Comparison of ENCODE assay signal across 18 cellular contexts in genomic region chr3:12372762-12373280, GRCh38.
"Had no signal": no experiment of that assay in that cellular context is flagged by ENCODE, and none has a peak within 500 bp of the region (broad histone marks: within the 10 kb centered on the region; RNA-seq: fewer than 3 reads in every experiment).

No MANE protein-coding gene starts in this region.

- H3K9me3 ChIP-seq: tibial nerve had no signal

- DNase-seq: activated CD4-positive, alpha-beta T cell treated with anti-CD3 and anti-CD28 coated beads, Interleukin-2, amount 10 ng/mL, durations not matched to agents 7 days and 5 days; activated CD8-positive, alpha-beta memory T cell treated with anti-CD3 and anti-CD28 coated beads, Interleukin-2, amount 50 U/mL, for 48 hours; activated gamma-delta T cell treated with Interleukin-2 at 50 U/mL for 16 hours; activated T-cell treated with anti-CD3 and anti-CD28 coated beads, Interleukin-2, amount 50 U/mL, for 72 hours; amygdala; brain microvascular endothelial cell; cerebellar nuclear complex; head of caudate nucleus; kidney glomerular epithelial cell; nucleus accumbens; posterior cingulate gyrus; retina; stimulated activated CD4-positive, alpha-beta T cell treated with anti-CD3 and anti-CD28 coated beads, Interleukin-15, amount 100 ng/mL, for 24 hours; stimulated activated CD4-positive, alpha-beta T cell treated with anti-CD3 and anti-CD28 coated beads, Interleukin-4, amount 100 ng/mL, for 24 hours; stimulated activated naive CD4-positive, alpha-beta T cell; substantia nigra had no signal

- H3K36me3 ChIP-seq: brain microvascular endothelial cell, tibial nerve had no signal

- H3K4me3 ChIP-seq: skin epidermis, tibial nerve had no signal

- ATAC-seq: activated T-cell treated with anti-CD3 and anti-CD28 coated beads, Interleukin-2, amount 50 U/mL, for 72 hours had no signal

- H3K27ac ChIP-seq: brain microvascular endothelial cell, skin epidermis, tibial nerve had no signal

- H3K27me3 ChIP-seq: brain microvascular endothelial cell, tibial nerve had no signal

- H3K4me1 ChIP-seq: tibial nerve had no signal
